In the genomic region with DNA sequence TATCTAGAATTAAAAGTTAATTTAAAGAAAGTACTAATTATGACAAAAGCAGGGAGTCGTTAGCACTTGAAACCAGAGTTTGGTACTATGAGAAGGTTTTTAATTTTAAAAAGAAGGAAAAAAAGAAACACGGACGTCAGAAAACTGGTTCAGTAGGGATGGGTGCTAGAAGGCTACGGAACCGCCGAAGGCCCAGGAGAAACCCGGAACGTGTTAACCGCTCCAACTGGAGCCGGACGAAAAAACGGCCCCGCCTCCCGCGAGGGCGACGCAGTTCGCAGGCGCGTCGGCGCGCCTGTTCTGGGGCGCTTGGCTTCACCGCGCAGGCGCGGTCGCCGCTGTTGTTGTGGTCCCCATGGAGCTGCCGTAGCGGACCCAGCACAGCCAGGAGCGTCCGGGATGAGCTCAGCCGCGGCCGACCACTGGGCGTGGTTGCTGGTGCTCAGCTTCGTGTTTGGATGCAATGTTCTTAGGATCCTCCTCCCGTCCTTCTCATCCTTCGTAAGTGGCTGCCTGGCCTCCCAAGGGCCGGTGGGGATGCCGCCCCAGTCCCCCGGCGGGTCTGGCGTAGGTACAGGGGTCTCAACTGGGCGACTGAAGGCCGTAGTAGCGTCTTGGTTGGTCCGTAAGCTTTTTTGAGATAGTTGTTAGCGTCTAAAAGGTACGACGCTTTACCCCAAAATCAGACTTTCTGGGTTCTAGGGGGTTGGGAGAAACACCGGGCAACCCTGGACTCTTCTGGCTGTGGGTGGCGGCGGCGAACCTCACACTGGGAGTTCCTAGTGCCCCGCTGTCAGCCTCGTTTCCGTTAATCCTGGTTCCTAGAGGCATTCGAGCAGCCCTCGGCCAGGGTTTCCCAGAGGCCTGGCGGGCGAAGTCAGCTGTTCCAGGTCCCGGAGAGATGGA, we compare ENCODE assay signal across 8 cellular contexts. TPM values are rescaled to one million over a fixed set of nuclear protein-coding genes. Genes with fewer than 3 reads are reported as not detected.
DNase-seq lines count a peak whose midpoint lies in the region; ATAC-seq and TF ChIP-seq lines count a peak whose summit lies in the region.

No MANE protein-coding gene starts in this region.

- peak overlapping the region; percentile 86 for H3K27ac Mint-ChIP-seq in activated naive CD4-positive, alpha-beta T cell treated with anti-CD3 and anti-CD28 coated beads, Interleukin-2, amount 50 U/mL, for 24 hours

- TF ChIP-seq POLR2A in NB4 (IDR thresholded peaks at IDR 0.05; ENCODE audit: extremely low read depth, insufficient read length): peak; percentile 77

- no peaks in the 10 kb centered on the region for H3K9me3 Mint-ChIP-seq in activated naive CD4-positive, alpha-beta T cell treated with anti-CD3 and anti-CD28 coated beads, Interleukin-2, amount 50 U/mL, for 24 hours

- DNase-seq in GM04504 (ENCODE audit: low read depth) (peak; percentile 92), NB4 (ENCODE audit: low read depth) (peak; percentile 96), SK-N-DZ (ENCODE audit: low spot score) (peak; percentile 89), glomerular visceral epithelial cell (ENCODE audit: extremely low spot score) (peak; percentile 99), occipital lobe (lab: John Stamatoyannopoulos, UW) (peak; percentile 93)

- TF ChIP-seq CTCF in NB4 (IDR thresholded peaks at IDR 0.05; ENCODE audit: low read depth, low read length): no peak

- no peaks in the 10 kb centered on the region for H3K27me3 Mint-ChIP-seq in activated naive CD4-positive, alpha-beta T cell treated with anti-CD3 and anti-CD28 coated beads, Interleukin-2, amount 50 U/mL, for 24 hours

- H3K4me1 Mint-ChIP-seq in activated naive CD4-positive, alpha-beta T cell treated with anti-CD3 and anti-CD28 coated beads, Interleukin-2, amount 50 U/mL, for 24 hours: peaks cover 20% of the 10 kb centered on the region

- peak overlapping the region; percentile 71 for H3K4me3 ChIP-seq in NB4 (ENCODE audit: low read depth, low read length)

- no peaks in the 10 kb centered on the region for H3K36me3 Mint-ChIP-seq in activated naive CD4-positive, alpha-beta T cell treated with anti-CD3 and anti-CD28 coated beads, Interleukin-2, amount 50 U/mL, for 24 hours

- peak overlapping the region; percentile 85 for H3K27ac ChIP-seq in temporal lobe (ENCODE audit: low read depth, low read length)

- ATAC-seq in HG02571 (IDR thresholded peaks at IDR 0.05; ENCODE audit: unreplicated experiment): peak; percentile 93

- H3K4me3 Mint-ChIP-seq in activated naive CD4-positive, alpha-beta T cell treated with anti-CD3 and anti-CD28 coated beads, Interleukin-2, amount 50 U/mL, for 24 hours: peak overlapping the region; percentile 92

RNA-seq across cellular contexts. Expression of a gene that starts 31.4 kb away (rescaled TPM):
- 481 and 505 TPM in 2 replicates for polyA plus RNA-seq in SK-N-DZ (2014; cell fraction: cytosol; rRNA removed)
- 596 and 634 TPM in 2 replicates for polyA plus RNA-seq in SK-N-DZ (2014; cell fraction: nucleus; rRNA removed)
- total RNA-seq in occipital lobe: 139 TPM
- 127 TPM for total RNA-seq in temporal lobe

Comparison
In these comparisons a context has a peak if more than half of its experiments do, and no peak if none do; other contexts are left out.
1. Peak in every context shown above with its lines: DNase-seq, ATAC-seq, H3K4me3 ChIP-seq and H3K27ac ChIP-seq.